In genomic region chr3:186092360-186093070, GRCh38 we compare ENCODE assay signal across 21 cellular contexts.
"Had no signal": no experiment of that assay in that cellular context is flagged by ENCODE, and none has a peak within 500 bp of the region (broad histone marks: within the 10 kb centered on the region; RNA-seq: fewer than 3 reads in every experiment).

No MANE protein-coding gene starts in this region.

- H3K9me3 Mint-ChIP-seq: T-cell had no signal

- H3K36me3 Mint-ChIP-seq: T-cell had no signal

- DNase-seq: Kasumi-1, MM.1S, NCI-H1092 treated with DMSO at 0.1 percent for 48 hours, NCI-H1436, NCI-H187, NCI-H2029, NCI-H2081 treated with DMSO at 0.1 percent for 48 hours, NCI-H2171, NCI-H226, NCI-H446, NCI-H510A, NCI-H524 treated with DMSO at 0.1 percent for 48 hours, NCI-H69, NCI-H774, SHP77, SK-N-SH, SW 1271, T-cell had no signal

- H3K4me2 ChIP-seq: KMS-11, SK-N-SH had no signal

- H3K27ac ChIP-seq: KMS-11, RWPE1 had no signal

- H3K9ac ChIP-seq: KMS-11, SK-N-SH had no signal

- H3K9me3 ChIP-seq: SK-N-SH had no signal

- H3K4me3 Mint-ChIP-seq: T-cell had no signal

- H3K27ac Mint-ChIP-seq: T-cell had no signal

- ATAC-seq: Panc1, T-cell had no signal
